ENCODE assay signal across 9 cellular contexts in genomic region chr12:27534060-27534764, GRCh38. TPM values are rescaled to one million over a fixed set of nuclear protein-coding genes. Genes with fewer than 3 reads are reported as not detected.
DNase-seq lines count a peak whose midpoint lies in the region; ATAC-seq, FAIRE-seq and TF ChIP-seq lines count a peak whose summit lies in the region.
"Had no signal": no experiment of that assay in that cellular context is flagged by ENCODE, and none has a peak within 500 bp of the region (broad histone marks: within the 10 kb centered on the region; RNA-seq: fewer than 3 reads in every experiment).

No MANE protein-coding gene starts in this region.

- H3K79me2 ChIP-seq in Loucy (ENCODE audit: insufficient read depth, low read length): peaks cover 24% of the 10 kb centered on the region; the same call in 1 of the 2 replicates

- no peaks in the 10 kb centered on the region for H4K20me1 ChIP-seq in Loucy (ENCODE audit: insufficient read depth, low read length, poor library complexity, severe bottlenecking)

- no peaks in the 10 kb centered on the region for H3K9me3 ChIP-seq in Loucy (ENCODE audit: insufficient read depth, low read depth, low read length)

- peak; percentile 79 for FAIRE-seq in GM12892 (lab: Jason Lieb, UNC)

- H3K4me3 ChIP-seq in Loucy (ENCODE audit: low read length, poor library complexity, severe bottlenecking): peak overlapping the region; percentile 39

- no peak for TF ChIP-seq CTCF in Loucy (conservative IDR thresholded peaks at IDR 0.05; ENCODE audit: low read length)

- no peak for DNase-seq in GM12892 (ENCODE audit: insufficient read length)
- DNase-seq in kidney glomerular epithelial cell (lab: John Stamatoyannopoulos, UW): peak; percentile 65
- no peak for DNase-seq in DMS79 treated with DMSO at 0.1 percent for 48 hours (lab: John Stamatoyannopoulos, UW)
- no peak for DNase-seq in KG1 (lab: John Stamatoyannopoulos, UW)
- no peak for DNase-seq in left lobe of liver (ENCODE audit: low spot score)
- DNase-seq: NCI-H1105 treated with DMSO at 0.1 percent for 48 hours had no signal

- ATAC-seq in GM21447 (IDR thresholded peaks at IDR 0.05; ENCODE audit: unreplicated experiment): peak; percentile 60
- ATAC-seq in HG02588 (IDR thresholded peaks at IDR 0.05; ENCODE audit: unreplicated experiment): no peak
- ATAC-seq in left lobe of liver: no peak

- peak overlapping the region; percentile 69 for H3K4me2 ChIP-seq in Loucy (ENCODE audit: low read depth, low read length, poor library complexity, severe bottlenecking)

- TF ChIP-seq POLR2A in GM12892 (IDR thresholded peaks at IDR 0.05; ENCODE audit: low read depth, low read length): no peak

- peaks cover 8% of the 10 kb centered on the region for H3F3A ChIP-seq in Loucy (ENCODE audit: low read depth)

- H3K36me3 ChIP-seq in Loucy (ENCODE audit: insufficient read depth, low read length): no peaks in the 10 kb centered on the region

- H3K4me1 ChIP-seq in Loucy (ENCODE audit: insufficient read depth, low read length, poor library complexity, severe bottlenecking): peaks cover 51% of the 10 kb centered on the region

- no peak overlapping the region for H2AFZ ChIP-seq in Loucy (ENCODE audit: low read length)

- peak overlapping the region; percentile 23 for H3K9ac ChIP-seq in Loucy (ENCODE audit: low read depth, low read length, poor library complexity, severe bottlenecking)

- H3K27me3 ChIP-seq in Loucy (ENCODE audit: insufficient read depth, low read length, poor library complexity, severe bottlenecking): no peaks in the 10 kb centered on the region

- H3K9me2 ChIP-seq in Loucy (replicated peaks; ENCODE audit: low read depth, low read length): no peaks in the 10 kb centered on the region

RNA-seq across cellular contexts. Expression of gene PPFIBP1, which starts 10.2 kb away (rescaled TPM):
- 16.9 TPM for polyA plus RNA-seq in GM12892 (2012; ENCODE audit: missing spikeins)
- total RNA-seq in left lobe of liver: 34.9 TPM
